1 cellular context compared by ENCODE assay signal in the genomic region with DNA sequence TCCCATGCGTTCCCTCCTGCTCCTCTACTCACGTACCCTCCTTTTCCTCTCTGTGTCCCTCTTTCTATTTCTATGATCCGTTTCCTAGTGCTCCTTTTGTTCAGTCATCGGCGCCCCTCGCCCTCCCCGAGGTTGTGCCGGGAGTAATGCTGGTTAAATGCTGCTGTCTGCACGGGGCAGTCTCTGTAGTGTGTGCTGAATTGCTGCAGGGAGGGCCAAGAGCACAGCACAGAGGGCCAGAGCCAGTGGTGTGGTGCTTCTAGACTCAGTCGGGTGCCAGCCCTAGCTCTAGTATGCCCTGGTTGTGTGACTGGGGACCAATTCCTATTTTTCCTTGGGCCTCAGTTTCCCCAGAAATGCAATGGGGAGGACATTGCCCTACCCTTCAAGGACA.
TF ChIP-seq lines count a peak whose summit lies in the region.

No MANE protein-coding gene starts in this region.

TF ChIP-seq in H1, 55 proteins besides CTCF, POLR2A, EP300 and RAD21 (continued from another document):
- TF ChIP-seq, protein P1, sequence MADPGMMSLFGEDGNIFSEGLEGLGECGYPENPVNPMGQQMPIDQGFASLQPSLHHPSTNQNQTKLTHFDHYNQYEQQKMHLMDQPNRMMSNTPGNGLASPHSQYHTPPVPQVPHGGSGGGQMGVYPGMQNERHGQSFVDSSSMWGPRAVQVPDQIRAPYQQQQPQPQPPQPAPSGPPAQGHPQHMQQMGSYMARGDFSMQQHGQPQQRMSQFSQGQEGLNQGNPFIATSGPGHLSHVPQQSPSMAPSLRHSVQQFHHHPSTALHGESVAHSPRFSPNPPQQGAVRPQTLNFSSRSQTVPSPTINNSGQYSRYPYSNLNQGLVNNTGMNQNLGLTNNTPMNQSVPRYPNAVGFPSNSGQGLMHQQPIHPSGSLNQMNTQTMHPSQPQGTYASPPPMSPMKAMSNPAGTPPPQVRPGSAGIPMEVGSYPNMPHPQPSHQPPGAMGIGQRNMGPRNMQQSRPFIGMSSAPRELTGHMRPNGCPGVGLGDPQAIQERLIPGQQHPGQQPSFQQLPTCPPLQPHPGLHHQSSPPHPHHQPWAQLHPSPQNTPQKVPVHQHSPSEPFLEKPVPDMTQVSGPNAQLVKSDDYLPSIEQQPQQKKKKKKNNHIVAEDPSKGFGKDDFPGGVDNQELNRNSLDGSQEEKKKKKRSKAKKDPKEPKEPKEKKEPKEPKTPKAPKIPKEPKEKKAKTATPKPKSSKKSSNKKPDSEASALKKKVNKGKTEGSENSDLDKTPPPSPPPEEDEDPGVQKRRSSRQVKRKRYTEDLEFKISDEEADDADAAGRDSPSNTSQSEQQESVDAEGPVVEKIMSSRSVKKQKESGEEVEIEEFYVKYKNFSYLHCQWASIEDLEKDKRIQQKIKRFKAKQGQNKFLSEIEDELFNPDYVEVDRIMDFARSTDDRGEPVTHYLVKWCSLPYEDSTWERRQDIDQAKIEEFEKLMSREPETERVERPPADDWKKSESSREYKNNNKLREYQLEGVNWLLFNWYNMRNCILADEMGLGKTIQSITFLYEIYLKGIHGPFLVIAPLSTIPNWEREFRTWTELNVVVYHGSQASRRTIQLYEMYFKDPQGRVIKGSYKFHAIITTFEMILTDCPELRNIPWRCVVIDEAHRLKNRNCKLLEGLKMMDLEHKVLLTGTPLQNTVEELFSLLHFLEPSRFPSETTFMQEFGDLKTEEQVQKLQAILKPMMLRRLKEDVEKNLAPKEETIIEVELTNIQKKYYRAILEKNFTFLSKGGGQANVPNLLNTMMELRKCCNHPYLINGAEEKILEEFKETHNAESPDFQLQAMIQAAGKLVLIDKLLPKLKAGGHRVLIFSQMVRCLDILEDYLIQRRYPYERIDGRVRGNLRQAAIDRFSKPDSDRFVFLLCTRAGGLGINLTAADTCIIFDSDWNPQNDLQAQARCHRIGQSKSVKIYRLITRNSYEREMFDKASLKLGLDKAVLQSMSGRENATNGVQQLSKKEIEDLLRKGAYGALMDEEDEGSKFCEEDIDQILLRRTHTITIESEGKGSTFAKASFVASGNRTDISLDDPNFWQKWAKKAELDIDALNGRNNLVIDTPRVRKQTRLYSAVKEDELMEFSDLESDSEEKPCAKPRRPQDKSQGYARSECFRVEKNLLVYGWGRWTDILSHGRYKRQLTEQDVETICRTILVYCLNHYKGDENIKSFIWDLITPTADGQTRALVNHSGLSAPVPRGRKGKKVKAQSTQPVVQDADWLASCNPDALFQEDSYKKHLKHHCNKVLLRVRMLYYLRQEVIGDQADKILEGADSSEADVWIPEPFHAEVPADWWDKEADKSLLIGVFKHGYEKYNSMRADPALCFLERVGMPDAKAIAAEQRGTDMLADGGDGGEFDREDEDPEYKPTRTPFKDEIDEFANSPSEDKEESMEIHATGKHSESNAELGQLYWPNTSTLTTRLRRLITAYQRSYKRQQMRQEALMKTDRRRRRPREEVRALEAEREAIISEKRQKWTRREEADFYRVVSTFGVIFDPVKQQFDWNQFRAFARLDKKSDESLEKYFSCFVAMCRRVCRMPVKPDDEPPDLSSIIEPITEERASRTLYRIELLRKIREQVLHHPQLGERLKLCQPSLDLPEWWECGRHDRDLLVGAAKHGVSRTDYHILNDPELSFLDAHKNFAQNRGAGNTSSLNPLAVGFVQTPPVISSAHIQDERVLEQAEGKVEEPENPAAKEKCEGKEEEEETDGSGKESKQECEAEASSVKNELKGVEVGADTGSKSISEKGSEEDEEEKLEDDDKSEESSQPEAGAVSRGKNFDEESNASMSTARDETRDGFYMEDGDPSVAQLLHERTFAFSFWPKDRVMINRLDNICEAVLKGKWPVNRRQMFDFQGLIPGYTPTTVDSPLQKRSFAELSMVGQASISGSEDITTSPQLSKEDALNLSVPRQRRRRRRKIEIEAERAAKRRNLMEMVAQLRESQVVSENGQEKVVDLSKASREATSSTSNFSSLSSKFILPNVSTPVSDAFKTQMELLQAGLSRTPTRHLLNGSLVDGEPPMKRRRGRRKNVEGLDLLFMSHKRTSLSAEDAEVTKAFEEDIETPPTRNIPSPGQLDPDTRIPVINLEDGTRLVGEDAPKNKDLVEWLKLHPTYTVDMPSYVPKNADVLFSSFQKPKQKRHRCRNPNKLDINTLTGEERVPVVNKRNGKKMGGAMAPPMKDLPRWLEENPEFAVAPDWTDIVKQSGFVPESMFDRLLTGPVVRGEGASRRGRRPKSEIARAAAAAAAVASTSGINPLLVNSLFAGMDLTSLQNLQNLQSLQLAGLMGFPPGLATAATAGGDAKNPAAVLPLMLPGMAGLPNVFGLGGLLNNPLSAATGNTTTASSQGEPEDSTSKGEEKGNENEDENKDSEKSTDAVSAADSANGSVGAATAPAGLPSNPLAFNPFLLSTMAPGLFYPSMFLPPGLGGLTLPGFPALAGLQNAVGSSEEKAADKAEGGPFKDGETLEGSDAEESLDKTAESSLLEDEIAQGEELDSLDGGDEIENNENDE (IDR thresholded peaks at IDR 0.05; ENCODE audit: insufficient replicate concordance, low read length) = no peak
- TF ChIP-seq SP4 (IDR thresholded peaks at IDR 0.05; ENCODE audit: low read length) (no peak), SUZ12 (IDR thresholded peaks at IDR 0.05; ENCODE audit: low read length) (no peak), RXRA (IDR thresholded peaks at IDR 0.05; ENCODE audit: insufficient read depth, low read depth, low read length) (no peak), ATF3 (IDR thresholded peaks at IDR 0.05; ENCODE audit: insufficient read depth, low read depth, low read length) (no peak), CHD2 (IDR thresholded peaks at IDR 0.05; ENCODE audit: low read length) (no peak)
